In the genomic region with DNA sequence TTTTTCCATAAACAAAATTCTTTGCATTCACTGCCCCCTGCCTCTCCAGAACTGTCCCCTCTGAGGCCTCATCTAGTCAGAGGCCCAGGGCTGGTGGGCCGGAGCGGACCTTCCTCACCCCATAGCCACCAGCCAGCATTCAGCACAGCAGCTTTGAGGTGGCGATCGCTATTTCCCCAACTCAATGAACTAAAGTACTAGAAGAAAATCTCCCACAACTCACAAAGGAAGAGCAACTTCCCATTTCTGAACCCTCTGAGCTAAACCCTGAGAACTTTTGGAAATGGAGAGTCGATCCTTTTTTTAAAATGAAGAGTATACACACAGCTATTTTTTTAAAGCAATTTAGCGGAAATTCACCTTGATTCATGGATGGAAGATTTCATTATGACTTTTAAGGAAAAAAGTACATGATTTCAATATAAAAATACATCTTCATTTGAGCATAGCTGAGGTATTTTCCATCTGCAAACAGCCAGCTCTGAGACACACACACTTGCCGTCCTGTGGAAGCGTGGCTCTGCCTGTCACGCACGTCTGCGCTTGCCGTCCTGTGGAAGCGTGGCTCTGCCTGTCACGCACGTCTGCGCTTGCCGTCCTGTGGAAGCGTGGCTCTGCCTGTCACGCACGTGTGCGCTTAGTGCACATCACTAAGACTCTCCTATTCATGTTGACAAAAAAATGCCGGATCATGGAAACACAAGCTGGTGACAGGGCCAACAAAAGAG, we compare ENCODE assay signal across 16 cellular contexts.
"Had no signal": no experiment of that assay in that cellular context is flagged by ENCODE, and none has a peak within 500 bp of the region (broad histone marks: within the 10 kb centered on the region; RNA-seq: fewer than 3 reads in every experiment).

No MANE protein-coding gene starts in this region.

- H3K27ac ChIP-seq: esophagus muscularis mucosa, heart right ventricle, neutrophil, SK-N-MC, thyroid gland had no signal

- H3K4me3 Mint-ChIP-seq: activated CD4-positive, alpha-beta memory T cell treated with anti-CD3 and anti-CD28 coated beads for 36 hours; activated naive CD8-positive, alpha-beta T cell; activated T-helper 17 cell treated with anti-CD3 and anti-CD28 coated beads, Interleukin-2, amount 50 U/mL, for 72 hours; dendritic cell treated with granulocyte-macrophage colony-stimulating factor and Interleukin-4, amounts not matched to agents 40 ng/mL and 50 ng/mL, for 4 days; naive thymus-derived CD8-positive, alpha-beta T cell had no signal

- H3K36me3 ChIP-seq: thyroid gland had no signal

- DNase-seq: activated CD4-positive, alpha-beta memory T cell treated with anti-CD3 and anti-CD28 coated beads for 36 hours; effector CD8-positive, alpha-beta T cell; heart right ventricle; mesenchymal stem cell; naive thymus-derived CD8-positive, alpha-beta T cell; stimulated activated CD4-positive, alpha-beta T cell treated with anti-CD3 and anti-CD28 coated beads, Interleukin-4, amount 100 ng/mL, for 4 hours; stimulated activated naive CD4-positive, alpha-beta T cell treated with Interleukin-2 at 50 U/mL for 16 hours; T-helper 9 cell; thyroid gland had no signal

- H3K27me3 ChIP-seq: esophagus muscularis mucosa, heart right ventricle, neutrophil, spleen, thyroid gland had no signal

- ATAC-seq: activated T-helper 17 cell treated with anti-CD3 and anti-CD28 coated beads, Interleukin-2, amount 50 U/mL, for 72 hours; naive thymus-derived CD8-positive, alpha-beta T cell had no signal

- H3K4me1 Mint-ChIP-seq: activated T-helper 17 cell treated with anti-CD3 and anti-CD28 coated beads, Interleukin-2, amount 50 U/mL, for 72 hours; naive thymus-derived CD8-positive, alpha-beta T cell had no signal

- H3K27ac Mint-ChIP-seq: activated CD4-positive, alpha-beta memory T cell treated with anti-CD3 and anti-CD28 coated beads for 36 hours; activated naive CD8-positive, alpha-beta T cell; activated T-helper 17 cell treated with anti-CD3 and anti-CD28 coated beads, Interleukin-2, amount 50 U/mL, for 72 hours; dendritic cell treated with granulocyte-macrophage colony-stimulating factor and Interleukin-4, amounts not matched to agents 40 ng/mL and 50 ng/mL, for 4 days; naive thymus-derived CD8-positive, alpha-beta T cell had no signal

- H3K9me3 ChIP-seq: esophagus muscularis mucosa, heart right ventricle, neutrophil, spleen, thyroid gland had no signal

- H3K4me3 ChIP-seq: esophagus muscularis mucosa, heart right ventricle, SK-N-MC, spleen, thyroid gland had no signal

- H3K27me3 Mint-ChIP-seq: activated CD4-positive, alpha-beta memory T cell treated with anti-CD3 and anti-CD28 coated beads for 36 hours; activated naive CD8-positive, alpha-beta T cell; activated T-helper 17 cell treated with anti-CD3 and anti-CD28 coated beads, Interleukin-2, amount 50 U/mL, for 72 hours; dendritic cell treated with granulocyte-macrophage colony-stimulating factor and Interleukin-4, amounts not matched to agents 40 ng/mL and 50 ng/mL, for 4 days; naive thymus-derived CD8-positive, alpha-beta T cell had no signal

- H3K36me3 Mint-ChIP-seq: activated naive CD8-positive, alpha-beta T cell had no signal

- H3K9me3 Mint-ChIP-seq: activated CD4-positive, alpha-beta memory T cell treated with anti-CD3 and anti-CD28 coated beads for 36 hours; activated T-helper 17 cell treated with anti-CD3 and anti-CD28 coated beads, Interleukin-2, amount 50 U/mL, for 72 hours; dendritic cell treated with granulocyte-macrophage colony-stimulating factor and Interleukin-4, amounts not matched to agents 40 ng/mL and 50 ng/mL, for 4 days; naive thymus-derived CD8-positive, alpha-beta T cell had no signal

- H3K4me1 ChIP-seq: esophagus muscularis mucosa, thyroid gland had no signal
